Comparison of ENCODE assay signal across 8 cellular contexts in genomic region chr5:180718810-180719453, GRCh38. TPM values are rescaled to one million over a fixed set of nuclear protein-coding genes. Genes with fewer than 3 reads are reported as not detected.
DNase-seq lines count a peak whose midpoint lies in the region; ATAC-seq and TF ChIP-seq lines count a peak whose summit lies in the region.

No MANE protein-coding gene starts in this region.

- H3K27ac ChIP-seq in heart left ventricle: no peak overlapping the region

- H3K4me3 ChIP-seq in heart left ventricle (no peak overlapping the region), LNCaP clone FGC (ENCODE audit: low read depth, low read length) (no peak overlapping the region)

- POLR2A ChIA-PET in activated CD4-positive, alpha-beta memory T cell treated with anti-CD3 and anti-CD28 coated beads for 36 hours (lab: Charles Lee): interaction anchor here (0.7 kb wide), 1 partner anchor 536 kb away, joined by 3 read pairs; no protein-coding TSS in a partner anchor

- H3K27me3 ChIP-seq in heart left ventricle: peaks cover 0 to 19% (median 0%) of the 10 kb centered on the region in 9 donors

- DNase-seq in heart left ventricle (no peak), left cardiac atrium (no peak), LNCaP clone FGC (ENCODE audit: low read depth) (peak; percentile 15), globus pallidus (ENCODE audit: low spot score) (peak; percentile 1), ecto neural progenitor cell (ENCODE audit: low spot score) (no peak)
- peak; percentile 30 for DNase-seq in activated CD4-positive, alpha-beta memory T cell treated with anti-CD3 and anti-CD28 coated beads for 36 hours
- peak; percentile 2 to 20 for DNase-seq in stimulated activated CD4-positive, alpha-beta T cell treated with anti-CD3 and anti-CD28 coated beads, Interleukin-1b, Interleukin-23, amount 100 ng/mL, for 4 hours (ENCODE audit: low read depth in 2 of 2)

- no peak overlapping the region for H3K27ac Mint-ChIP-seq in activated CD4-positive, alpha-beta memory T cell treated with anti-CD3 and anti-CD28 coated beads for 36 hours

- H3K4me1 ChIP-seq in heart left ventricle: no peaks in the 10 kb centered on the region

- ATAC-seq in heart left ventricle (no peak), left cardiac atrium (no peak), HG02588 (IDR thresholded peaks at IDR 0.05; ENCODE audit: unreplicated experiment) (no peak)

- intact Hi-C loops in heart left ventricle (cut with DNase I): no loop called here
- intact Hi-C loops in left cardiac atrium (cut with DNase I): no loop called here
- intact Hi-C loops in activated CD4-positive, alpha-beta memory T cell treated with anti-CD3 and anti-CD28 coated beads for 36 hours (cut with micrococcal nuclease): loop anchor here (1.0 kb wide), 2 partner anchors 31 to 49 kb away; no protein-coding TSS in a partner anchor

- H3K27me3 Mint-ChIP-seq in activated CD4-positive, alpha-beta memory T cell treated with anti-CD3 and anti-CD28 coated beads for 36 hours: peaks cover 9% of the 10 kb centered on the region

- TF ChIP-seq POLR2A in heart left ventricle (IDR thresholded peaks at IDR 0.05): no peak

- no peaks in the 10 kb centered on the region for H3K36me3 ChIP-seq in heart left ventricle

- no peak overlapping the region for H3K4me3 Mint-ChIP-seq in activated CD4-positive, alpha-beta memory T cell treated with anti-CD3 and anti-CD28 coated beads for 36 hours

- WGBS in heart left ventricle, 4 donors: 45 to 50% (median 46%) methylated on average over 6 of the region's 6 CpGs

- no peaks in the 10 kb centered on the region for H3K9me3 ChIP-seq in heart left ventricle

- peaks cover 10% of the 10 kb centered on the region for H3K4me1 Mint-ChIP-seq in activated CD4-positive, alpha-beta memory T cell treated with anti-CD3 and anti-CD28 coated beads for 36 hours (ENCODE audit: low read depth)

- no peaks in the 10 kb centered on the region for H3K9me3 Mint-ChIP-seq in activated CD4-positive, alpha-beta memory T cell treated with anti-CD3 and anti-CD28 coated beads for 36 hours

- H3K36me3 Mint-ChIP-seq in activated CD4-positive, alpha-beta memory T cell treated with anti-CD3 and anti-CD28 coated beads for 36 hours: no peaks in the 10 kb centered on the region

- TF ChIP-seq CTCF in heart left ventricle (IDR thresholded peaks at IDR 0.05): peak; percentile 26 to 65 (median 50)
- peak; percentile 68 for TF ChIP-seq CTCF in LNCaP clone FGC (IDR thresholded peaks at IDR 0.05; ENCODE audit: control insufficient read depth, extremely low read depth, insufficient read depth)

- CTCF ChIA-PET in activated CD4-positive, alpha-beta memory T cell treated with anti-CD3 and anti-CD28 coated beads for 36 hours (lab: Charles Lee): interaction anchor here (0.6 to 1.9 kb wide), 21 partner anchors 11 to 1573 kb away, joined by 3 to 8 read pairs (median 4); no protein-coding TSS in a partner anchor

RNA-seq across cellular contexts. Expression of gene OR2Y1, which starts 20.9 kb away (rescaled TPM):
- total RNA-seq in heart left ventricle: not detected
- polyA plus RNA-seq in heart left ventricle: not detected
- not detected for total RNA-seq in left cardiac atrium
- not detected for total RNA-seq in activated CD4-positive, alpha-beta memory T cell treated with anti-CD3 and anti-CD28 coated beads for 36 hours

Comparison
In these comparisons a context has a peak if more than half of its experiments do, and no peak if none do; other contexts are left out.
1. DNase-seq: peak in LNCaP clone FGC (single experiment), activated CD4-positive, alpha-beta memory T cell treated with anti-CD3 and anti-CD28 coated beads for 36 hours (single experiment), globus pallidus (single experiment) and stimulated activated CD4-positive, alpha-beta T cell treated with anti-CD3 and anti-CD28 coated beads, Interleukin-1b, Interleukin-23, amount 100 ng/mL, for 4 hours (2 of 2); none in heart left ventricle (0 of 5), left cardiac atrium (single experiment) and ecto neural progenitor cell (single experiment).